In the genomic region with DNA sequence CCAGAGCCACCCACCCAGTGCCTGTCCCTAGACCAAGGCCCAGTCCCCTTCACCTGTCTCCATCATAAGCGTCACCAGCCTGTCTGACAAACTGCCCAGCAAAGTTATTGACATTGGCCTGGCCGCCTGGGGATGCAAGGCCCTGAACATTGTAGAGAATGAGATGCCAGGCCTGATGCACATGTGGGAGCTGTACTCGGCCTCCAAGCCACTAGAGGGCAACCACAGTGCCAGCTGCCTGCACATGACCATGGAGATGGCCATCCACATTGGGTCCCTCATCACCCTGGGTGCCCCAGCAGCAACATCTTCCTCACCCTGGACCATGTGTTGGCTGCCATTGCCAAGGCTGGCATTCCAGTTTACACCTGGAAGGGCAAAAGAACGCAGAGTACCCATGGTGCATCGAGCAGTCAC, we compare ENCODE assay signal across 13 cellular contexts.
DNase-seq lines count a peak whose midpoint lies in the region; ATAC-seq, FAIRE-seq and TF ChIP-seq lines count a peak whose summit lies in the region.
"Had no signal": no experiment of that assay in that cellular context is flagged by ENCODE, and none has a peak within 500 bp of the region (broad histone marks: within the 10 kb centered on the region; RNA-seq: fewer than 3 reads in every experiment).

No MANE protein-coding gene starts in this region.

- peaks cover 0 to 6% (median 0%) of the 10 kb centered on the region in 3 donors for H3K27me3 ChIP-seq in stomach
- H3K27me3 ChIP-seq: breast epithelium had no signal

- TF ChIP-seq CTCF in chondrocyte (IDR thresholded peaks at IDR 0.05) (peak; percentile 34), stomach (IDR thresholded peaks at IDR 0.05) (no peak), kidney (IDR thresholded peaks at IDR 0.05; ENCODE audit: borderline replicate concordance, extremely low read depth, insufficient read depth) (no peak)

- no peak overlapping the region for H3K27ac ChIP-seq in stomach
- no peak overlapping the region for H3K27ac ChIP-seq in kidney (ENCODE audit: low read depth in 2 of 2, low read length in 2 of 2)
- H3K27ac ChIP-seq: breast epithelium had no signal

- ATAC-seq in HG03196 (IDR thresholded peaks at IDR 0.05; ENCODE audit: unreplicated experiment), result no peak

- POLR2A ChIA-PET in activated CD4-positive, alpha-beta memory T cell treated with anti-CD3 and anti-CD28 coated beads for 36 hours (lab: Charles Lee), result no interaction called here
- POLR2A ChIA-PET in activated CD4-positive, alpha-beta memory T cell treated with anti-CD3 and anti-CD28 coated beads, Interleukin-2, amount 10 ng/mL, durations not matched to agents 7 days and 5 days (lab: Charles Lee), result no interaction called here

- no peaks in the 10 kb centered on the region for H3K27me3 Mint-ChIP-seq in activated CD4-positive, alpha-beta memory T cell treated with anti-CD3 and anti-CD28 coated beads for 36 hours
- H3K27me3 Mint-ChIP-seq in activated CD4-positive, alpha-beta memory T cell treated with anti-CD3 and anti-CD28 coated beads, Interleukin-2, amount 10 ng/mL, durations not matched to agents 7 days and 5 days, result no peaks in the 10 kb centered on the region
- peaks cover 31% of the 10 kb centered on the region for H3K27me3 Mint-ChIP-seq in chondrocyte (ENCODE audit: low read depth)
- H3K27me3 Mint-ChIP-seq: activated B cell treated with CpG ODN at 0.5 μM for 24 hours; stimulated activated naive CD8-positive, alpha-beta T cell treated with anti-CD3 and anti-CD28 coated beads, Interleukin-15, Interleukin-2, amounts not matched to agents 100 ng/mL and 50 ng/mL, for 24 hours had no signal

- no peaks in the 10 kb centered on the region for H3K9me3 Mint-ChIP-seq in activated CD4-positive, alpha-beta memory T cell treated with anti-CD3 and anti-CD28 coated beads for 36 hours
- no peaks in the 10 kb centered on the region for H3K9me3 Mint-ChIP-seq in activated CD4-positive, alpha-beta memory T cell treated with anti-CD3 and anti-CD28 coated beads, Interleukin-2, amount 10 ng/mL, durations not matched to agents 7 days and 5 days
- no peaks in the 10 kb centered on the region for H3K9me3 Mint-ChIP-seq in chondrocyte (ENCODE audit: low read depth)
- H3K9me3 Mint-ChIP-seq: activated B cell treated with CpG ODN at 0.5 μM for 24 hours; stimulated activated naive CD8-positive, alpha-beta T cell treated with anti-CD3 and anti-CD28 coated beads, Interleukin-15, Interleukin-2, amounts not matched to agents 100 ng/mL and 50 ng/mL, for 24 hours had no signal

- no peak overlapping the region for H3K4me3 Mint-ChIP-seq in activated CD4-positive, alpha-beta memory T cell treated with anti-CD3 and anti-CD28 coated beads for 36 hours
- no peak overlapping the region for H3K4me3 Mint-ChIP-seq in activated CD4-positive, alpha-beta memory T cell treated with anti-CD3 and anti-CD28 coated beads, Interleukin-2, amount 10 ng/mL, durations not matched to agents 7 days and 5 days
- no peak overlapping the region for H3K4me3 Mint-ChIP-seq in chondrocyte (ENCODE audit: unreplicated experiment)
- H3K4me3 Mint-ChIP-seq: activated B cell treated with CpG ODN at 0.5 μM for 24 hours; stimulated activated naive CD8-positive, alpha-beta T cell treated with anti-CD3 and anti-CD28 coated beads, Interleukin-15, Interleukin-2, amounts not matched to agents 100 ng/mL and 50 ng/mL, for 24 hours had no signal

- CTCF ChIA-PET in activated CD4-positive, alpha-beta memory T cell treated with anti-CD3 and anti-CD28 coated beads for 36 hours (lab: Charles Lee), result interaction anchor here (0.9 kb wide), 1 partner anchor 11 kb away, joined by 3 read pairs; no protein-coding TSS in a partner anchor
- CTCF ChIA-PET in activated CD4-positive, alpha-beta memory T cell treated with anti-CD3 and anti-CD28 coated beads, Interleukin-2, amount 10 ng/mL, durations not matched to agents 7 days and 5 days (lab: Charles Lee), result interaction anchor here (1.3 kb wide), 1 partner anchor 68 kb away, joined by 3 read pairs; no protein-coding TSS in a partner anchor

- no peak for FAIRE-seq in kidney (lab: Jason Lieb, UNC)
- FAIRE-seq: frontal cortex had no signal

- TF ChIP-seq EP300 in stomach (IDR thresholded peaks at IDR 0.05), result no peak

- H3K9me3 ChIP-seq in stomach (no peaks in the 10 kb centered on the region), kidney (ENCODE audit: control insufficient read depth in 1 of 2, low read length in 2 of 2) (no peaks in the 10 kb centered on the region)
- H3K9me3 ChIP-seq: breast epithelium had no signal

- peak; percentile 32 for DNase-seq in activated CD4-positive, alpha-beta memory T cell treated with anti-CD3 and anti-CD28 coated beads for 36 hours
- DNase-seq in activated CD4-positive, alpha-beta memory T cell treated with anti-CD3 and anti-CD28 coated beads, Interleukin-2, amount 10 ng/mL, durations not matched to agents 7 days and 5 days, result no peak
- DNase-seq in NCI-H69 (lab: John Stamatoyannopoulos, UW) (peak; percentile 4), chondrocyte (ENCODE audit: low spot score) (peak; percentile 66), stomach (peak; percentile 17), C1 segment of cervical spinal cord (lab: John Stamatoyannopoulos, UW) (no peak), kidney (no peak)
- DNase-seq: activated B cell treated with CpG ODN at 0.5 μM for 24 hours, mammary epithelial cell had no signal

- no peak for TF ChIP-seq POLR2A in stomach (IDR thresholded peaks at IDR 0.05)

- no peaks in the 10 kb centered on the region for H3K4me1 ChIP-seq in stomach
- H3K4me1 ChIP-seq in kidney (ENCODE audit: control insufficient read depth in 1 of 2, insufficient read depth in 1 of 2, low read depth in 1 of 2, low read length in 2 of 2), result no peaks in the 10 kb centered on the region
- H3K4me1 ChIP-seq: breast epithelium had no signal

- intact Hi-C loops in activated CD4-positive, alpha-beta memory T cell treated with anti-CD3 and anti-CD28 coated beads for 36 hours (cut with micrococcal nuclease), result loop anchor here (10.0 kb wide), 1 partner anchor 102 kb away; no protein-coding TSS in a partner anchor
- intact Hi-C loops in stomach (cut with DNase I; ENCODE audit: low total_unique reads), result no loop called here
- intact Hi-C loops in kidney (cut with DNase I), result no loop called here

- H3K27ac Mint-ChIP-seq in activated CD4-positive, alpha-beta memory T cell treated with anti-CD3 and anti-CD28 coated beads for 36 hours, result no peak overlapping the region
- H3K27ac Mint-ChIP-seq in activated CD4-positive, alpha-beta memory T cell treated with anti-CD3 and anti-CD28 coated beads, Interleukin-2, amount 10 ng/mL, durations not matched to agents 7 days and 5 days, result no peak overlapping the region
- H3K27ac Mint-ChIP-seq in chondrocyte (ENCODE audit: unreplicated experiment), result no peak overlapping the region
- H3K27ac Mint-ChIP-seq: activated B cell treated with CpG ODN at 0.5 μM for 24 hours; stimulated activated naive CD8-positive, alpha-beta T cell treated with anti-CD3 and anti-CD28 coated beads, Interleukin-15, Interleukin-2, amounts not matched to agents 100 ng/mL and 50 ng/mL, for 24 hours had no signal

- no peak overlapping the region for H3K9ac ChIP-seq in kidney (ENCODE audit: low read length in 2 of 2)

- peaks cover 4% of the 10 kb centered on the region for H3K36me3 Mint-ChIP-seq in activated CD4-positive, alpha-beta memory T cell treated with anti-CD3 and anti-CD28 coated beads for 36 hours
- H3K36me3 Mint-ChIP-seq in activated CD4-positive, alpha-beta memory T cell treated with anti-CD3 and anti-CD28 coated beads, Interleukin-2, amount 10 ng/mL, durations not matched to agents 7 days and 5 days (ENCODE audit: low read depth), result peaks cover 6% of the 10 kb centered on the region
- no peaks in the 10 kb centered on the region for H3K36me3 Mint-ChIP-seq in chondrocyte (ENCODE audit: low read depth)

- no peaks in the 10 kb centered on the region for H3K36me3 ChIP-seq in stomach
- no peaks in the 10 kb centered on the region for H3K36me3 ChIP-seq in kidney (ENCODE audit: control insufficient read depth in 1 of 2, insufficient read depth in 2 of 2, low read length in 2 of 2)
- H3K36me3 ChIP-seq: breast epithelium had no signal

- H3K4me1 Mint-ChIP-seq in activated CD4-positive, alpha-beta memory T cell treated with anti-CD3 and anti-CD28 coated beads for 36 hours (ENCODE audit: low read depth), result peaks cover 2% of the 10 kb centered on the region
- H3K4me1 Mint-ChIP-seq in activated CD4-positive, alpha-beta memory T cell treated with anti-CD3 and anti-CD28 coated beads, Interleukin-2, amount 10 ng/mL, durations not matched to agents 7 days and 5 days, result peaks cover 11% of the 10 kb centered on the region
- H3K4me1 Mint-ChIP-seq in chondrocyte (ENCODE audit: low read depth), result no peaks in the 10 kb centered on the region
- H3K4me1 Mint-ChIP-seq: activated B cell treated with CpG ODN at 0.5 μM for 24 hours had no signal

- H3K4me3 ChIP-seq in stomach (no peak overlapping the region), kidney (ENCODE audit: low read length in 2 of 2) (no peak overlapping the region)
- H3K4me3 ChIP-seq: breast epithelium had no signal

- 88 to 97% (median 90%) methylated on average over 3 to 5 of the region's 5 CpGs for WGBS in stomach, 5 donors

Comparison
In these comparisons a context has a peak if more than half of its experiments do, and no peak if none do; other contexts are left out.
1. DNase-seq: peak in activated CD4-positive, alpha-beta memory T cell treated with anti-CD3 and anti-CD28 coated beads for 36 hours (single experiment), NCI-H69 (single experiment), chondrocyte (single experiment) and stomach (single experiment); none in activated CD4-positive, alpha-beta memory T cell treated with anti-CD3 and anti-CD28 coated beads, Interleukin-2, amount 10 ng/mL, durations not matched to agents 7 days and 5 days (single experiment), C1 segment of cervical spinal cord (0 of 14) and kidney (single experiment).